10 cellular contexts compared by ENCODE assay signal in genomic region chr10:4942931-4943330, GRCh38. TPM values are rescaled to one million over a fixed set of nuclear protein-coding genes. Genes with fewer than 3 reads are reported as not detected.
DNase-seq lines count a peak whose midpoint lies in the region; ATAC-seq and TF ChIP-seq lines count a peak whose summit lies in the region.
"Not testable (repeated sequence)": the region's sequence is repeated elsewhere in the genome, so short reads cannot be mapped to it uniquely, and the experiment has no call there.
"Had no signal": no experiment of that assay in that cellular context is flagged by ENCODE, and none has a peak within 500 bp of the region (broad histone marks: within the 10 kb centered on the region; RNA-seq: fewer than 3 reads in every experiment).

No MANE protein-coding gene starts in this region.

- TF ChIP-seq POLR2A in right lobe of liver (IDR thresholded peaks at IDR 0.05), result not testable (repeated sequence)

- WGBS in right lobe of liver (ENCODE audit: insufficient coverage, low coverage, low lambda C conversion rate, missing lambda C conversion rate), result 33% methylated on average over 2 of the region's 2 CpGs

- intact Hi-C loops in ascending aorta (cut with DNase I), result loop anchor here (2.0 to 5.0 kb wide), 2 partner anchors 41 to 94 kb away; no protein-coding TSS in a partner anchor
- intact Hi-C loops in right lobe of liver (cut with DNase I), result not testable (repeated sequence)

- H3K36me3 ChIP-seq in ascending aorta, cardiac muscle cell, right lobe of liver: not testable (repeated sequence)

- H3K9me3 ChIP-seq in ascending aorta; cardiac muscle cell (ENCODE audit: low read depth); right lobe of liver: not testable (repeated sequence)

- TF ChIP-seq CTCF in ascending aorta (IDR thresholded peaks at IDR 0.05), result peak in 2 of 3 experiments; percentile 12 to 29
- TF ChIP-seq CTCF in epithelial cell of esophagus (IDR thresholded peaks at IDR 0.05; ENCODE audit: insufficient read depth, low read depth, low read length, missing control alignments), result not testable (repeated sequence)
- peak; percentile 21 for TF ChIP-seq CTCF in cardiac muscle cell (IDR thresholded peaks at IDR 0.05; ENCODE audit: low read depth, low read length)
- peak; percentile 5 to 39 (median 30) for TF ChIP-seq CTCF in right lobe of liver (IDR thresholded peaks at IDR 0.05)

- H3K4me1 ChIP-seq in ascending aorta (peaks cover 18 to 45% of the 10 kb centered on the region in 2 donors), right lobe of liver (peaks cover 0 to 90% (median 18%) of the 10 kb centered on the region in 4 donors)
- not testable (repeated sequence) for H3K4me1 ChIP-seq in cardiac muscle cell (ENCODE audit: low read depth)

- H3K27ac ChIP-seq in ascending aorta, result peak overlapping the region; percentile 91 to 94
- H3K27ac ChIP-seq in cardiac muscle cell, result not testable (repeated sequence)
- peak overlapping the region; percentile 72 to 96 (median 78) for H3K27ac ChIP-seq in right lobe of liver

- ATAC-seq in right lobe of liver, result peak; percentile 53 to 76 (median 63)

- DNase-seq in Daoy (ENCODE audit: low read depth), result peak; percentile 57
- peak; percentile 42 for DNase-seq in LoVo (ENCODE audit: low spot score)
- DNase-seq in ascending aorta (ENCODE audit: low spot score in 2 of 2), result peak in 1 of 2 donors; percentile 73
- peak; percentile 79 for DNase-seq in epithelial cell of esophagus (ENCODE audit: low read depth)
- peak; percentile 11 to 72 for DNase-seq in cardiac muscle cell (ENCODE audit: low read depth in 1 of 2, low spot score in 1 of 2)
- DNase-seq in right lobe of liver, result peak in 2 of 3 donors; percentile 34 to 59
- peak; percentile 60 for DNase-seq in skeletal muscle cell (ENCODE audit: low read depth)

- not testable (repeated sequence) for H3K27me3 ChIP-seq in ascending aorta, cardiac muscle cell, right lobe of liver

- H3K4me3 ChIP-seq in ascending aorta; epithelial cell of esophagus (ENCODE audit: low read length); cardiac muscle cell; right lobe of liver; skeletal muscle cell (ENCODE audit: low read depth, low read length): not testable (repeated sequence)

RNA-seq across cellular contexts. Expression of gene AKR1C1, which starts 20.3 kb away (rescaled TPM):
- total RNA-seq in Daoy (2014; rRNA removed; shearing (Covaris generic)), result 0.40 and 0.51 TPM in 2 replicates
- total RNA-seq in ascending aorta (18.4 TPM), cardiac muscle cell (5.5 and 22.5 TPM in 2 replicates), right lobe of liver (1,000 to 10,000 TPM in 1 of 6 experiments, 100 to 1,000 TPM in 5; 347 to 1,090 (median 533) TPM)
- 16.2 and 45.1 TPM in 2 replicates for polyA plus RNA-seq in cardiac muscle cell
- polyA plus RNA-seq: CD8-positive, alpha-beta memory T cell; immature natural killer cell; naive thymus-derived CD4-positive, alpha-beta T cell had no signal

Comparison
In these comparisons a context has a peak if more than half of its experiments do, and no peak if none do; other contexts are left out.
1. RNA of gene AKR1C1, which starts 20.3 kb away (total RNA-seq): 347 to 1,090 TPM in right lobe of liver; 5.5 to 22.5 TPM in cardiac muscle cell, 18.4 TPM in ascending aorta (single experiment) and 0.40 to 0.51 TPM in Daoy; every median in the first group is over 10 times any median in the second.